ENCODE assay signal across 14 cellular contexts in genomic region chr10:47207280-47207613, GRCh38.
A peak's percentile ranks its signal among the peaks of the same experiment; 100 is the strongest.
DNase-seq lines count a peak whose midpoint lies in the region; ATAC-seq and TF ChIP-seq lines count a peak whose summit lies in the region.
"Had no signal": no experiment of that assay in that cellular context is flagged by ENCODE, and none has a peak within 500 bp of the region (broad histone marks: within the 10 kb centered on the region; RNA-seq: fewer than 3 reads in every experiment).

No MANE protein-coding gene starts in this region.

- no peaks in the 10 kb centered on the region for H3K36me3 Mint-ChIP-seq in neural progenitor cell

- no peaks in the 10 kb centered on the region for H3F3A ChIP-seq in neural progenitor cell (ENCODE audit: low read depth)

- POLR2A ChIA-PET in RWPE1 (lab: Yijun Ruan, JAX; ENCODE audit: low non-redundant PET), result no interaction called here

- no peak overlapping the region for H3K9ac ChIP-seq in neural progenitor cell

- TF ChIP-seq POLR2A in NB4 (IDR thresholded peaks at IDR 0.05; ENCODE audit: extremely low read depth, insufficient read length), result no peak

- H3K27me3 ChIP-seq in neural progenitor cell, result no peaks in the 10 kb centered on the region
- H3K27me3 ChIP-seq: dorsolateral prefrontal cortex, pancreas had no signal

- no peak for ATAC-seq in GM19035 (IDR thresholded peaks at IDR 0.05; ENCODE audit: unreplicated experiment)

- no peak overlapping the region for H2AFZ ChIP-seq in neural progenitor cell (replicated peaks)

- CTCF ChIA-PET in RWPE1 (lab: Yijun Ruan, JAX), result no interaction called here

- H3K9me3 Mint-ChIP-seq in neural progenitor cell, result peaks cover 2% of the 10 kb centered on the region

- TF ChIP-seq CTCF in NB4 (IDR thresholded peaks at IDR 0.05; ENCODE audit: low read depth, low read length) (no peak), neural progenitor cell (IDR thresholded peaks at IDR 0.05) (no peak), RWPE1 (conservative IDR thresholded peaks at IDR 0.05; ENCODE audit: low read depth) (no peak)

- peak; percentile 35 for DNase-seq in activated CD4-positive, alpha-beta T cell treated with anti-CD3 and anti-CD28 coated beads for 48 hours
- no peak for DNase-seq in activated CD4-positive, alpha-beta T cell treated with anti-CD3 and anti-CD28 coated beads, Interleukin-2, amount 50 U/mL, for 1 hour
- DNase-seq in NB4 (ENCODE audit: low read depth) (peak; percentile 91), amniotic epithelial cell (ENCODE audit: low read depth) (peak; percentile 85), neural progenitor cell (ENCODE audit: low spot score) (no peak), NCI-H748 (lab: John Stamatoyannopoulos, UW; ENCODE audit: unreplicated experiment) (no peak), RWPE1 (ENCODE audit: low spot score) (no peak)
- DNase-seq: dorsolateral prefrontal cortex, head of caudate nucleus, KBM-7, NCI-H2171, pancreas had no signal

- no peak overlapping the region for H3K4me3 Mint-ChIP-seq in neural progenitor cell

- peaks cover 5% of the 10 kb centered on the region for H3K4me1 Mint-ChIP-seq in neural progenitor cell

- H3K36me3 ChIP-seq in neural progenitor cell, result no peaks in the 10 kb centered on the region
- H3K36me3 ChIP-seq: pancreas had no signal

- H3K27ac Mint-ChIP-seq in neural progenitor cell, result peak overlapping the region; percentile 46

- H3K4me3 ChIP-seq in NB4 (ENCODE audit: low read depth, low read length), result no peak overlapping the region
- H3K4me3 ChIP-seq in neural progenitor cell, result no peak overlapping the region
- H3K4me3 ChIP-seq: dorsolateral prefrontal cortex, pancreas had no signal

- H3K79me2 ChIP-seq in neural progenitor cell (ENCODE audit: low read depth), result no peaks in the 10 kb centered on the region

- H3K4me1 ChIP-seq in neural progenitor cell, result no peaks in the 10 kb centered on the region
- H3K4me1 ChIP-seq: pancreas had no signal

- peaks cover 4% of the 10 kb centered on the region for H3K27me3 Mint-ChIP-seq in neural progenitor cell (ENCODE audit: insufficient read depth, low read depth)

- H3K9me3 ChIP-seq in neural progenitor cell (ENCODE audit: low read depth), result no peaks in the 10 kb centered on the region
- H3K9me3 ChIP-seq: pancreas had no signal

- no peaks in the 10 kb centered on the region for H4K20me1 ChIP-seq in neural progenitor cell (ENCODE audit: low read depth)

- no peak overlapping the region for H3K4me2 ChIP-seq in neural progenitor cell

- H3K27ac ChIP-seq in neural progenitor cell (no peak overlapping the region), RWPE1 (no peak overlapping the region)
- H3K27ac ChIP-seq: dorsolateral prefrontal cortex, pancreas, VCaP had no signal

Comparison
In these comparisons a context has a peak if more than half of its experiments do, and no peak if none do; other contexts are left out.
1. DNase-seq: peak in activated CD4-positive, alpha-beta T cell treated with anti-CD3 and anti-CD28 coated beads for 48 hours (single experiment), NB4 (single experiment) and amniotic epithelial cell (single experiment); none in activated CD4-positive, alpha-beta T cell treated with anti-CD3 and anti-CD28 coated beads, Interleukin-2, amount 50 U/mL, for 1 hour (single experiment), neural progenitor cell (single experiment), NCI-H748 (single experiment) and RWPE1 (single experiment).